ENCODE assay signal across 1 cellular context in genomic region chr16:89188064-89188441, GRCh38.
TF ChIP-seq lines count a peak whose summit lies in the region.

No MANE protein-coding gene starts in this region.

TF ChIP-seq in HepG2, 621 proteins besides CTCF, POLR2A, EP300 and RAD21:
- TF ChIP-seq ZBTB43 (CRISPR knock-in tag; conservative IDR thresholded peaks at IDR 0.05) (no peak), PHB2 (IDR thresholded peaks at IDR 0.05; ENCODE audit: partially characterized antibody) (no peak), PATZ1 (CRISPR knock-in tag; IDR thresholded peaks at IDR 0.05) (peak; percentile 3; the same call in 1 of the 2 replicates), HNRNPL (IDR thresholded peaks at IDR 0.05; ENCODE audit: low read depth, low read length) (peak; percentile 78)
